2 cellular contexts compared by ENCODE assay signal in the genomic region with DNA sequence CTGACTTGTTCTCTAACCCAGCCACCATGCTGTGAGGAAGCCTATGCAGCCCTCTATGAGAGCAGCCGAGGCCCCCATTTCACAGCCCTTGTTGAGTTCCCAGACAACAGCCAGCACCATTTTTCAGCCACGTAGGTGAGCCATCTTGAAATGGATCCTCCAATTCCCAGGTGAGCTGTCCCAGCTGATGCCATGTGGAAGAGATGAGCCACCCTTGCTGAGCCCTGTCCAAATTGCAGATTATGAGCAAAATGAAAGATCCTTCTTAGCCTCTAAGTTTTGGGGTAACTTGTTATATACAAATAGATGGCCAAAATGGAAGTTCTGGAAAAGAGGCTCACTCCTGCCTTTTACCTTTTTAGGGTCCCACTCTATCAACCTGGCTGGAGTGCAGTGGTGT.
TF ChIP-seq lines count a peak whose summit lies in the region.

No MANE protein-coding gene starts in this region.

TF ChIP-seq in HepG2, 621 proteins besides CTCF, POLR2A, EP300 and RAD21:
- TF ChIP-seq ZNF451 (CRISPR knock-in tag; IDR thresholded peaks at IDR 0.05) (no peak), SETDB1 (CRISPR knock-in tag; IDR thresholded peaks at IDR 0.05; ENCODE audit: borderline replicate concordance) (peak; percentile 79; the same call in 1 of the 2 replicates), KMT2B (CRISPR knock-in tag; IDR thresholded peaks at IDR 0.05) (no peak), ZNF331 (CRISPR knock-in tag; IDR thresholded peaks at IDR 0.05) (peak; percentile 100)
- TF ChIP-seq, protein P1, sequence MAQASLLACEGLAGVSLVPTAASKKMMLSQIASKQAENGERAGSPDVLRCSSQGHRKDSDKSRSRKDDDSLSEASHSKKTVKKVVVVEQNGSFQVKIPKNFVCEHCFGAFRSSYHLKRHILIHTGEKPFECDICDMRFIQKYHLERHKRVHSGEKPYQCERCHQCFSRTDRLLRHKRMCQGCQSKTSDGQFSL (CRISPR knock-in tag; IDR thresholded peaks at IDR 0.05), result no peak

TF ChIP-seq in H1, 55 proteins besides CTCF, POLR2A, EP300 and RAD21:
- TF ChIP-seq, protein P2, sequence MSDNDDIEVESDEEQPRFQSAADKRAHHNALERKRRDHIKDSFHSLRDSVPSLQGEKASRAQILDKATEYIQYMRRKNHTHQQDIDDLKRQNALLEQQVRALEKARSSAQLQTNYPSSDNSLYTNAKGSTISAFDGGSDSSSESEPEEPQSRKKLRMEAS (IDR thresholded peaks at IDR 0.05), result peak; percentile 42; the same call in 1 of the 2 replicates
- TF ChIP-seq RNF2 (IDR thresholded peaks at IDR 0.05; ENCODE audit: borderline replicate concordance, low read depth, low read length, missing control alignments, poor library complexity, severe bottlenecking), result no peak
- TF ChIP-seq RFX5 (IDR thresholded peaks at IDR 0.05; ENCODE audit: borderline replicate concordance, low read depth, low read length), result no peak
